In the genomic region with DNA sequence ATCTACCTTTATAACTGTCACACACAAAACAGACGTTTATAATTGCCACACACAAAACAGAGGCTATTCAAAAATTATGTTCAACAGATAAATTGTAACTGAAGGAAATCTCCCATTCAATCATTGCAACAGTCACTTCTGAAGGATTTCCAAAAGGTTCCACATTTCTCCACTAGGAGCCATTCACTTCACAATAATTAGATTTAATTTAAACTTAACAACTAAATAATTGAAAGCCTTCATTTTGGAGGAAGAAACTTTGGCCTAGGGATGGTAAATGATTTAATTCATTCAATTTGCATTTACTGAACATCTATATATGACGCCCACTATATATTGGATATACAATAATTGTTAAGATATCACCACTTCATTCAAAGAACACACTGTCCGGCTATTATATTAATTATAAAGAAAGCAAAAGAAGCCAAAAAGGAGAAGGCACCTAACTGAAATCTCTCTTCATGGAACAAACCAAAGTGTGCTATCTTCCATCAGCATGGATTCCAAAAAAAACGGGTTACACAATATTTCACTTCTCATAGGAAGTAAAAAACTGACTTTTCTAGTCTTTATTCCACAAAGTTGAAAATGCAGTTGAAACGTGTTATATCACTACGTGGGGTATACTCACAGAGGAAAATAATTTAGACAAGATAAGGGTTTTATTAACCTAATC, we compare ENCODE assay signal across 8 cellular contexts. TPM values are rescaled to one million over a fixed set of nuclear protein-coding genes. Genes with fewer than 3 reads are reported as not detected.
DNase-seq lines count a peak whose midpoint lies in the region; ATAC-seq, FAIRE-seq and TF ChIP-seq lines count a peak whose summit lies in the region.

No MANE protein-coding gene starts in this region.

- H3K18ac ChIP-seq in H1 (ENCODE audit: extremely low read depth, low read length): no peak overlapping the region

- peaks cover 10 to 60% of the 10 kb centered on the region in 2 experiments for H3K79me2 ChIP-seq in H1 (ENCODE audit: control insufficient read depth in 1 of 2, insufficient read depth in 2 of 2, low read length in 2 of 2)

- H3K36me3 ChIP-seq in H1 (ENCODE audit: control insufficient read depth in 2 of 4, insufficient read depth in 4 of 4, low read length in 3 of 4) (peaks cover 0 to 25% (median 4%) of the 10 kb centered on the region in 4 experiments; a peak in 2 of 8 replicates), gastrocnemius medialis (peaks cover 0 to 12% of the 10 kb centered on the region in 2 donors)

- DNase-seq in activated CD4-positive, alpha-beta T cell treated with anti-CD3 and anti-CD28 coated beads, Interleukin-2, amount 10 ng/mL, durations not matched to agents 7 days and 5 days: no peak
- DNase-seq in activated CD4-positive, alpha-beta T cell treated with anti-CD3 and anti-CD28 coated beads for 4 hours: no peak
- peak; percentile 16 for DNase-seq in NCI-H460 (ENCODE audit: extremely low read depth, low read depth)
- no peak for DNase-seq in H1 (ENCODE audit: low read depth in 1 of 2, low spot score in 2 of 2)
- DNase-seq in gastrocnemius medialis: no peak
- no peak for DNase-seq in GM12892 (ENCODE audit: insufficient read length)
- DNase-seq in activated CD4-positive, alpha-beta T cell treated with anti-CD3 and anti-CD28 coated beads, Interleukin-2, amount 50 U/mL, for 4 hours: no peak
- no peak for DNase-seq in H54 (ENCODE audit: insufficient read length, low spot score)

- no peak for ATAC-seq in gastrocnemius medialis

- no peak overlapping the region for H2BK120ac ChIP-seq in H1 (replicated peaks; ENCODE audit: low read depth, low read length)

- WGBS in H1 (ENCODE audit: extremely low coverage in 1 of 2, insufficient coverage in 1 of 2, insufficient read length in 1 of 2, insufficient replicate concordance in 2 of 2, low coverage in 1 of 2, low lambda C conversion rate in 2 of 2, missing lambda C conversion rate in 1 of 2), 2 experiments: 76% methylated on average over 6 of the region's 6 CpGs; no CpG with 5 or more reads in 1 of the 2 experiments

- H3K4me1 ChIP-seq in H1 (replicated peaks in 1 of 4; ENCODE audit: control insufficient read depth in 3 of 4, insufficient read depth in 4 of 4, low read length in 3 of 4) (peaks cover 0 to 3% (median 0%) of the 10 kb centered on the region in 4 experiments; a peak in 2 of 7 replicates), gastrocnemius medialis (peaks cover 26 to 39% of the 10 kb centered on the region in 2 donors)

- peaks cover 21% of the 10 kb centered on the region for H3K36me3 Mint-ChIP-seq in activated CD4-positive, alpha-beta T cell treated with anti-CD3 and anti-CD28 coated beads, Interleukin-2, amount 10 ng/mL, durations not matched to agents 7 days and 5 days (ENCODE audit: low read depth)

- no peak overlapping the region for H4K91ac ChIP-seq in H1 (replicated peaks; ENCODE audit: insufficient read length, low read length)

- no peaks in the 10 kb centered on the region for H3K27me3 Mint-ChIP-seq in activated CD4-positive, alpha-beta T cell treated with anti-CD3 and anti-CD28 coated beads, Interleukin-2, amount 10 ng/mL, durations not matched to agents 7 days and 5 days

- H4K8ac ChIP-seq in H1 (ENCODE audit: extremely low read depth, insufficient read depth, low read length): no peak overlapping the region

- TF ChIP-seq EP300 in H1 (IDR thresholded peaks at IDR 0.05; ENCODE audit: borderline replicate concordance in 1 of 2, low read depth in 2 of 2, low read length in 2 of 2): no peak

- H3K23me2 ChIP-seq in H1 (ENCODE audit: low read depth, low read length): peaks cover 8% of the 10 kb centered on the region

- peak overlapping the region; percentile 92 for H3K27ac Mint-ChIP-seq in activated CD4-positive, alpha-beta T cell treated with anti-CD3 and anti-CD28 coated beads, Interleukin-2, amount 10 ng/mL, durations not matched to agents 7 days and 5 days

- H3K4me1 Mint-ChIP-seq in activated CD4-positive, alpha-beta T cell treated with anti-CD3 and anti-CD28 coated beads, Interleukin-2, amount 10 ng/mL, durations not matched to agents 7 days and 5 days: peaks cover 37% of the 10 kb centered on the region

- POLR2A ChIA-PET in activated CD4-positive, alpha-beta T cell treated with anti-CD3 and anti-CD28 coated beads, Interleukin-2, amount 10 ng/mL, durations not matched to agents 7 days and 5 days (lab: Charles Lee): no interaction called here
- POLR2A ChIA-PET in H1 (lab: Charles Lee; ENCODE audit: partially characterized antibody): interaction anchor here (1.2 to 2.5 kb wide), 2 partner anchors 46 to 83 kb away, joined by 3 to 14 read pairs; a partner anchor contains a TSS

- H3K4me3 Mint-ChIP-seq in activated CD4-positive, alpha-beta T cell treated with anti-CD3 and anti-CD28 coated beads, Interleukin-2, amount 10 ng/mL, durations not matched to agents 7 days and 5 days: peak overlapping the region; percentile 93

- H3K14ac ChIP-seq in H1 (ENCODE audit: insufficient read length): no peak overlapping the region

- H3K23ac ChIP-seq in H1 (ENCODE audit: insufficient read length): no peak overlapping the region

- no peaks in the 10 kb centered on the region for H3K79me1 ChIP-seq in H1 (ENCODE audit: low read depth, low read length)

- H4K20me1 ChIP-seq in H1 (replicated peaks in 1 of 2; ENCODE audit: control insufficient read depth in 1 of 2, insufficient read depth in 2 of 2, low read length in 2 of 2): no peaks in the 10 kb centered on the region

- no peak overlapping the region for H3K9ac ChIP-seq in H1 (replicated peaks in 1 of 4; ENCODE audit: extremely low read depth in 1 of 4, low read depth in 3 of 4, low read length in 3 of 4)

- in situ Hi-C loops in gastrocnemius medialis (cut with MboI; ENCODE audit: low sequenced_read_pairs in 4 of 4): no loop called here

- TF ChIP-seq CTCF in H1 (IDR thresholded peaks at IDR 0.05; ENCODE audit: control extremely low read depth in 1 of 3, insufficient read depth in 1 of 3, low read depth in 1 of 3, low read length in 3 of 3) (no peak), gastrocnemius medialis (IDR thresholded peaks at IDR 0.05 in 4 of 5, conservative IDR thresholded peaks at IDR 0.05 in 1 of 5) (no peak)

- no peak overlapping the region for H2BK12ac ChIP-seq in H1 (ENCODE audit: low read depth, low read length)

- no peak overlapping the region for H2BK5ac ChIP-seq in H1 (ENCODE audit: low read depth, low read length)

- peak overlapping the region; percentile 89 to 91 for H3K4me2 ChIP-seq in H1 (ENCODE audit: insufficient read depth in 1 of 2, low read depth in 2 of 2, low read length in 2 of 2)

- H3K27me3 ChIP-seq in H1 (replicated peaks in 1 of 4; ENCODE audit: control insufficient read depth in 3 of 4, extremely low read depth in 1 of 4, insufficient read depth in 3 of 4, low read length in 3 of 4) (no peaks in the 10 kb centered on the region), gastrocnemius medialis (no peaks in the 10 kb centered on the region)

- FAIRE-seq in H1 (lab: Jason Lieb, UNC): no peak
- no peak for FAIRE-seq in GM12892 (lab: Jason Lieb, UNC)
- FAIRE-seq in H54 (lab: Jason Lieb, UNC): no peak

- H3K9me3 ChIP-seq in H1 (ENCODE audit: insufficient read depth in 2 of 2, low read depth in 1 of 2, low read length in 1 of 2) (no peaks in the 10 kb centered on the region), gastrocnemius medialis (no peaks in the 10 kb centered on the region)

- no peak overlapping the region for H2AK5ac ChIP-seq in H1 (ENCODE audit: low read depth, low read length)

- no peak for TF ChIP-seq RAD21 in H1 (IDR thresholded peaks at IDR 0.05 in 1 of 2, conservative IDR thresholded peaks at IDR 0.05 in 1 of 2; ENCODE audit: low read depth in 2 of 2, low read length in 2 of 2)

- no peak overlapping the region for H2BK15ac ChIP-seq in H1 (ENCODE audit: low read length)

- no peak overlapping the region for H2AFZ ChIP-seq in H1 (ENCODE audit: low read length)

- H3K56ac ChIP-seq in H1 (replicated peaks; ENCODE audit: insufficient read length, low read depth, low read length): no peak overlapping the region

- CTCF ChIA-PET in activated CD4-positive, alpha-beta T cell treated with anti-CD3 and anti-CD28 coated beads, Interleukin-2, amount 10 ng/mL, durations not matched to agents 7 days and 5 days (lab: Charles Lee): no interaction called here
- CTCF ChIA-PET in H1 (lab: Charles Lee; ENCODE audit: partially characterized antibody): no interaction called here

- H4K5ac ChIP-seq in H1 (ENCODE audit: insufficient read length, low read depth, low read length): no peak overlapping the region

- H3K4me3 ChIP-seq in H1 (ENCODE audit: extremely low read depth in 1 of 4, insufficient read depth in 2 of 4, low read depth in 3 of 4, low read length in 4 of 4) (peak overlapping the region in 3 of 4 experiments; percentile 81 to 85 (median 82); a peak in 4 of 8 replicates), gastrocnemius medialis (peak overlapping the region in 3 of 4 donors; percentile 73 to 93 (median 88))

- no peak overlapping the region for H3K4ac ChIP-seq in H1 (replicated peaks; ENCODE audit: insufficient read length, low read depth, low read length)

- TF ChIP-seq POLR2A in H1 (IDR thresholded peaks at IDR 0.05; ENCODE audit: control extremely low read depth in 1 of 2, low read depth in 2 of 2, low read length in 2 of 2) (no peak), gastrocnemius medialis (IDR thresholded peaks at IDR 0.05) (no peak), GM12892 (IDR thresholded peaks at IDR 0.05; ENCODE audit: low read depth, low read length) (no peak), H54 (IDR thresholded peaks at IDR 0.05; ENCODE audit: low read depth, low read length) (no peak)

- H3K9me3 Mint-ChIP-seq in activated CD4-positive, alpha-beta T cell treated with anti-CD3 and anti-CD28 coated beads, Interleukin-2, amount 10 ng/mL, durations not matched to agents 7 days and 5 days: no peaks in the 10 kb centered on the region

- H3K27ac ChIP-seq in H1 (ENCODE audit: low read depth, low read length) (no peak overlapping the region), gastrocnemius medialis (peak overlapping the region; percentile 88 to 96 (median 92))

- no peak overlapping the region for H2BK20ac ChIP-seq in H1 (ENCODE audit: low read length)

- intact Hi-C loops in gastrocnemius medialis (cut with DNase I; ENCODE audit: low total_unique reads): no loop called here

RNA-seq across cellular contexts. Expression of a gene that starts 1.7 kb away (rescaled TPM):
- 10 to 100 TPM; 42.9 to 45.9 TPM for total RNA-seq in activated CD4-positive, alpha-beta T cell treated with anti-CD3 and anti-CD28 coated beads, Interleukin-2, amount 10 ng/mL, durations not matched to agents 7 days and 5 days
- total RNA-seq in NCI-H460 (2014; rRNA removed; shearing (Covaris generic)): 232 TPM in 2 replicates
- 111 and 158 TPM in 2 replicates for polyA plus RNA-seq in NCI-H460 (2014; cell fraction: nucleus; rRNA removed)
- 35.3 and 35.9 TPM in 2 replicates for total RNA-seq in H1 (2021; fragmentation: NEBNext Ultra II Directional; extraction: Animal tissue kit (Norgen Biotek cat#: 25700))
- polyA plus RNA-seq in H1 (2011; rRNA removed): 4.2 and 8.9 TPM in 2 replicates
- 12.8 TPM for polyA plus RNA-seq in H1 (2011; cell fraction: cytosol; rRNA removed)
- polyA plus RNA-seq in H1 (2011; cell fraction: nucleus; rRNA removed): 4.1 TPM
- 13.8 to 32.3 TPM (median 15.0 TPM) in 4 replicates for polyA plus RNA-seq in H1 (2012, experiment 1 of 2)
- polyA plus RNA-seq in H1 (2012, experiment 2 of 2): 1.9 TPM
- polyA plus RNA-seq in H1 (2013, experiment 1 of 2): 36.3 TPM
- 44.9 TPM for polyA plus RNA-seq in H1 (2013, experiment 2 of 2)
- 12.5 and 19.6 TPM in 2 replicates for polyA minus RNA-seq in H1 (2011; rRNA and poly(A)+ RNA removed)
- 13.4 TPM for polyA minus RNA-seq in H1 (2011; cell fraction: cytosol; rRNA and poly(A)+ RNA removed)
- polyA minus RNA-seq in H1 (2011; cell fraction: nucleus; rRNA and poly(A)+ RNA removed): 25.3 TPM
- 10 to 100 TPM; 32.0 to 65.4 (median 51.0) TPM for total RNA-seq in gastrocnemius medialis
- 33.6 TPM for polyA plus RNA-seq in GM12892 (2012; ENCODE audit: missing spikeins)

RNA-seq across cellular contexts. Expression of a gene that starts 47.0 kb away (rescaled TPM):
- total RNA-seq in activated CD4-positive, alpha-beta T cell treated with anti-CD3 and anti-CD28 coated beads, Interleukin-2, amount 10 ng/mL, durations not matched to agents 7 days and 5 days: 1 to 10 TPM; 1.1 to 1.3 TPM
- total RNA-seq in NCI-H460 (2014; rRNA removed; shearing (Covaris generic)): 1.6 and 2.1 TPM in 2 replicates
- polyA plus RNA-seq in NCI-H460 (2014; cell fraction: nucleus; rRNA removed): 1.4 TPM in 2 replicates
- total RNA-seq in H1 (2021; fragmentation: NEBNext Ultra II Directional; extraction: Animal tissue kit (Norgen Biotek cat#: 25700)): 0.71 and 0.73 TPM in 2 replicates
- 0.24 TPM in 2 replicates for polyA plus RNA-seq in H1 (2011; rRNA removed)
- 0.19 TPM for polyA plus RNA-seq in H1 (2011; cell fraction: cytosol; rRNA removed)
- 0.37 TPM for polyA plus RNA-seq in H1 (2011; cell fraction: nucleus; rRNA removed)
- 0.37 to 0.64 TPM (median 0.46 TPM) in 4 replicates for polyA plus RNA-seq in H1 (2012, experiment 1 of 2)
- 0.16 TPM for polyA plus RNA-seq in H1 (2012, experiment 2 of 2)
- polyA plus RNA-seq in H1 (2013, experiment 1 of 2): 0.16 TPM
- 0.26 TPM for polyA plus RNA-seq in H1 (2013, experiment 2 of 2)
- polyA minus RNA-seq in H1 (2011; rRNA and poly(A)+ RNA removed): 0.76 and 1.2 TPM in 2 replicates
- 0.22 TPM for polyA minus RNA-seq in H1 (2011; cell fraction: cytosol; rRNA and poly(A)+ RNA removed)
- polyA minus RNA-seq in H1 (2011; cell fraction: nucleus; rRNA and poly(A)+ RNA removed): 2.8 TPM
- under 1 TPM; 0.10 to 0.39 (median 0.22) TPM for total RNA-seq in gastrocnemius medialis
- 2.0 TPM for polyA plus RNA-seq in GM12892 (2012; ENCODE audit: missing spikeins)

RNA-seq across cellular contexts. Expression of a gene that starts 47.1 kb away (rescaled TPM):
- total RNA-seq in activated CD4-positive, alpha-beta T cell treated with anti-CD3 and anti-CD28 coated beads, Interleukin-2, amount 10 ng/mL, durations not matched to agents 7 days and 5 days: 10 to 100 TPM; 91.3 to 93.9 TPM
- total RNA-seq in NCI-H460 (2014; rRNA removed; shearing (Covaris generic)): 166 and 194 TPM in 2 replicates
- polyA plus RNA-seq in NCI-H460 (2014; cell fraction: nucleus; rRNA removed): 50.6 and 64.0 TPM in 2 replicates
- total RNA-seq in H1 (2021; fragmentation: NEBNext Ultra II Directional; extraction: Animal tissue kit (Norgen Biotek cat#: 25700)): 48.7 and 51.2 TPM in 2 replicates
- polyA plus RNA-seq in H1 (2011; rRNA removed): 4.2 and 6.3 TPM in 2 replicates
- polyA plus RNA-seq in H1 (2011; cell fraction: cytosol; rRNA removed): 9.9 TPM
- 12.0 TPM for polyA plus RNA-seq in H1 (2011; cell fraction: nucleus; rRNA removed)
- 18.2 to 45.1 TPM (median 19.4 TPM) in 4 replicates for polyA plus RNA-seq in H1 (2012, experiment 1 of 2)
- 1.3 TPM for polyA plus RNA-seq in H1 (2012, experiment 2 of 2)
- 20.6 TPM for polyA plus RNA-seq in H1 (2013, experiment 1 of 2)
- 18.6 TPM for polyA plus RNA-seq in H1 (2013, experiment 2 of 2)
- polyA minus RNA-seq in H1 (2011; rRNA and poly(A)+ RNA removed): 48.6 and 57.5 TPM in 2 replicates
- 27.1 TPM for polyA minus RNA-seq in H1 (2011; cell fraction: cytosol; rRNA and poly(A)+ RNA removed)
- polyA minus RNA-seq in H1 (2011; cell fraction: nucleus; rRNA and poly(A)+ RNA removed): 199 TPM
- 10 to 100 TPM; 32.2 to 54.5 (median 41.5) TPM for total RNA-seq in gastrocnemius medialis
- polyA plus RNA-seq in GM12892 (2012; ENCODE audit: missing spikeins): 101 TPM
